Comparison of ENCODE assay signal across 14 cellular contexts in the genomic region with DNA sequence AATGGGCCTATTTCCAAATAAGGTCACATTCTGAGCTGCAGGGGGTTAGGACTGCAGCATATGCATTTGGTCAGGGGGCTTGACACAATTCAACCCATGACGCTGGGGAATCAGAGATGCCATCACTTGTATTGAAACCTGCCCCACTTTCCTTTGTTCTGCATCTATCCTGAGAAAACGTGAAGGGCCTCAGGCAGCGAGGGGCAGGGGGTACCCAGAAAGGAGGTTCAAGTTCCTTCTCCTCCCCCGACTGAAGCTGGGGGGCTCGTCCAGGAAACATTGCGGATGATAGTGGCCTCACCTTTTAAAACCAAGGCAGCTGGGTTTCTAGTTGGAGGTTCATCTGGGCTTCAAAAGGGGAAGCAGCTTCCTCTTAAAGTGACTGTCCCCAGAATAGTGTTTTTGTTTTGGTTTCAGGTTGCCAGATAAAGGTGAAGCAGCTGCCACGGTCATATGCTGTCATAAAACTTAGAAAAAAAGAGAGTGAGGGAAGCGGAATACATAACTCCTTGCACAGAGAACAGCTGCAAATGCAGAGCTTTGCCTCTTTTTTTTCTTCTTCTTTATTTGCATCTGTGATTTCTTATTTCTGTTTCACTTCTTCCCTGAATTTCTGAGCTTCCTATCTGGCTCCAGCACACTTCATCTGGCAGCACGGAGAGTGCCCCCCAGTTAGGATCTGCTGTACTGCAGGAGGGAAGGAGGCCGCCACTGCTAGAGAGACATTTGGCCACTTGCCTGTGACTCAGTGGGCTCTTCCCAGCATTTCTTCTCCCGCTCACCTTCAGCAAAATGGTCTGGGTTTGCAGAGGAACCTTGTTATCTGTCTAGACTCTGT.
A peak's percentile ranks its signal among the peaks of the same experiment; 100 is the strongest.
DNase-seq lines count a peak whose midpoint lies in the region; ATAC-seq and TF ChIP-seq lines count a peak whose summit lies in the region.
"Had no signal": no experiment of that assay in that cellular context is flagged by ENCODE, and none has a peak within 500 bp of the region (broad histone marks: within the 10 kb centered on the region; RNA-seq: fewer than 3 reads in every experiment).

No MANE protein-coding gene starts in this region.

- DNase-seq in left lobe of liver (ENCODE audit: low spot score) = peak; percentile 21
- DNase-seq in esophagus squamous epithelium (lab: John Stamatoyannopoulos, UW) = no peak
- no peak for DNase-seq in HEK293T (ENCODE audit: extremely low spot score)
- DNase-seq in breast epithelium (ENCODE audit: low spot score in 2 of 2) = no peak
- no peak for DNase-seq in globus pallidus (ENCODE audit: low spot score)
- DNase-seq: Calu3; effector memory CD4-positive, alpha-beta T cell; nucleus accumbens had no signal

- POLR2A ChIA-PET in HEK293T (lab: Yijun Ruan, JAX) = no interaction called here

- no peaks in the 10 kb centered on the region for H3K4me1 ChIP-seq in esophagus squamous epithelium
- no peaks in the 10 kb centered on the region for H3K4me1 ChIP-seq in breast epithelium
- H3K4me1 ChIP-seq: vagina had no signal

- peaks cover 0 to 8% (median 0%) of the 10 kb centered on the region in 4 donors for H3K27me3 ChIP-seq in esophagus squamous epithelium
- H3K27me3 ChIP-seq in breast epithelium = peaks cover 0 to 9% of the 10 kb centered on the region in 2 donors
- H3K27me3 ChIP-seq: vagina had no signal

- ATAC-seq in GM18520 (IDR thresholded peaks at IDR 0.05; ENCODE audit: unreplicated experiment) (peak; percentile 69), GM21528 (IDR thresholded peaks at IDR 0.05; ENCODE audit: low FRiP score, unreplicated experiment) (peak; percentile 81), HG03175 (IDR thresholded peaks at IDR 0.05; ENCODE audit: unreplicated experiment) (peak; percentile 80), left lobe of liver (no peak)
- ATAC-seq: activated naive CD4-positive, alpha-beta T cell treated with anti-CD3 and anti-CD28 coated beads, Interleukin-2, amount 50 U/mL, for 72 hours; HCT116 had no signal

- H3K36me3 ChIP-seq in esophagus squamous epithelium (no peaks in the 10 kb centered on the region), breast epithelium (no peaks in the 10 kb centered on the region)
- H3K36me3 ChIP-seq: vagina had no signal

- H3K27ac ChIP-seq in esophagus squamous epithelium (peak overlapping the region in 1 of 4 donors; percentile 11), breast epithelium (no peak overlapping the region)
- H3K27ac ChIP-seq: vagina had no signal

- TF ChIP-seq POLR2A in esophagus squamous epithelium (IDR thresholded peaks at IDR 0.05) = no peak
- no peak for TF ChIP-seq POLR2A in breast epithelium (IDR thresholded peaks at IDR 0.05)

- CTCF ChIA-PET in HEK293T (lab: Yijun Ruan, JAX) = no interaction called here

- TF ChIP-seq CTCF in esophagus squamous epithelium (IDR thresholded peaks at IDR 0.05) (no peak), breast epithelium (IDR thresholded peaks at IDR 0.05) (no peak)

- intact Hi-C loops in esophagus squamous epithelium (cut with DNase I) = no loop called here
- intact Hi-C loops in breast epithelium (cut with DNase I; ENCODE audit: low total_unique reads) = no loop called here

- H3K9me3 ChIP-seq in esophagus squamous epithelium = peaks cover 0 to 17% (median 0%) of the 10 kb centered on the region in 3 donors
- H3K9me3 ChIP-seq in breast epithelium = no peaks in the 10 kb centered on the region
- H3K9me3 ChIP-seq: vagina had no signal

- no peak overlapping the region for H3K4me3 ChIP-seq in esophagus squamous epithelium
- no peak overlapping the region for H3K4me3 ChIP-seq in breast epithelium
- H3K4me3 ChIP-seq: vagina had no signal

- 68 to 79% methylated on average over 10 of the region's 11 CpGs for WGBS in esophagus squamous epithelium, 2 donors

TF ChIP-seq in HEK293T, 16 proteins besides CTCF, POLR2A, EP300 and RAD21:
- TF ChIP-seq PKNOX1 (IDR thresholded peaks at IDR 0.05) = no peak
- TF ChIP-seq HDGF (IDR thresholded peaks at IDR 0.05; ENCODE audit: borderline replicate concordance) = no peak
- no peak for TF ChIP-seq ARNT (IDR thresholded peaks at IDR 0.05)
- TF ChIP-seq SP1 (IDR thresholded peaks at IDR 0.05) = no peak
- no peak for TF ChIP-seq ZNF384 (IDR thresholded peaks at IDR 0.05)
- TF ChIP-seq NFRKB (IDR thresholded peaks at IDR 0.05) = no peak
- no peak for TF ChIP-seq CTBP1 (IDR thresholded peaks at IDR 0.05; ENCODE audit: borderline replicate concordance)
- TF ChIP-seq SUZ12 (IDR thresholded peaks at IDR 0.05) = no peak
- no peak for TF ChIP-seq TARDBP (IDR thresholded peaks at IDR 0.05)
- no peak for TF ChIP-seq BHLHE40 (IDR thresholded peaks at IDR 0.05; ENCODE audit: borderline replicate concordance)
- TF ChIP-seq LEF1 (IDR thresholded peaks at IDR 0.05; ENCODE audit: borderline replicate concordance) = no peak
- no peak for TF ChIP-seq FOXK2 (IDR thresholded peaks at IDR 0.05)
- no peak for TF ChIP-seq L3MBTL2 (conservative IDR thresholded peaks at IDR 0.05)
